In genomic region chr5:446864-447263, GRCh38 we compare ENCODE assay signal across 9 cellular contexts. TPM values are rescaled to one million over a fixed set of nuclear protein-coding genes. Genes with fewer than 3 reads are reported as not detected.
DNase-seq lines count a peak whose midpoint lies in the region; ATAC-seq, FAIRE-seq and TF ChIP-seq lines count a peak whose summit lies in the region.
"Had no signal": no experiment of that assay in that cellular context is flagged by ENCODE, and none has a peak within 500 bp of the region (broad histone marks: within the 10 kb centered on the region; RNA-seq: fewer than 3 reads in every experiment).

No MANE protein-coding gene starts in this region.

- intact Hi-C loops in IMR-90 (cut with micrococcal nuclease), result no loop called here
- intact Hi-C loops in endothelial cell of umbilical vein (cut with micrococcal nuclease), result no loop called here

- no peak overlapping the region for H4K5ac ChIP-seq in IMR-90 (ENCODE audit: low read depth, low read length)

- H2AFZ ChIP-seq in DND-41 (ENCODE audit: low read depth, low read length) (no peak overlapping the region), IMR-90 (replicated peaks; ENCODE audit: low read length, poor library complexity) (peak overlapping the region; percentile 33), endothelial cell of umbilical vein (ENCODE audit: low read depth, low read length) (no peak overlapping the region), neural progenitor cell (replicated peaks) (no peak overlapping the region)

- TF ChIP-seq RAD21 in IMR-90 (IDR thresholded peaks at IDR 0.05; ENCODE audit: low read length), result peak; percentile 38; the same call in 1 of the 2 replicates

- CTCF ChIA-PET in IMR-90 (lab: Yijun Ruan, JAX) (interaction anchor here (0.6 to 1.9 kb wide), 8 partner anchors 11 to 311 kb away, joined by 3 to 5 read pairs (median 4); no protein-coding TSS in a partner anchor), endothelial cell of umbilical vein (lab: Charles Lee) (interaction anchor here (0.7 to 3.7 kb wide), 41 partner anchors 8 to 1198 kb away, joined by 3 to 38 read pairs (median 4); partner anchors contain the start of genes AHRR, CCDC127, LRRC14B and SDHA)

- H2AK9ac ChIP-seq in IMR-90 (replicated peaks; ENCODE audit: low read depth, low read length, poor library complexity), result peak overlapping the region; percentile 61

- peaks cover 7% of the 10 kb centered on the region for H3K9me3 Mint-ChIP-seq in neural progenitor cell

- no peak overlapping the region for H2BK120ac ChIP-seq in IMR-90 (ENCODE audit: low read depth, low read length)

- FAIRE-seq in endothelial cell of umbilical vein (lab: Jason Lieb, UNC), result peak; percentile 57

- 0 out of 2 replicates have a peak overlapping the region, but pooled peaks have one; percentile 43 for H2AK5ac ChIP-seq in IMR-90 (ENCODE audit: low read depth, low read length)

- dilution Hi-C loops in IMR-90 (cut with HindIII; ENCODE audit: low sequenced_read_pairs, unreplicated experiment), result no loop called here
- dilution Hi-C loops in endothelial cell of umbilical vein (cut with MboI; ENCODE audit: extremely low pct_ligation_motif_present, low sequenced_read_pairs), result no loop called here

- H2BK20ac ChIP-seq in IMR-90 (ENCODE audit: low read depth, low read length), result no peak overlapping the region

- H3K79me1 ChIP-seq in IMR-90 (ENCODE audit: low read depth in 1 of 2, low read length in 2 of 2), result peaks cover 46 to 76% of the 10 kb centered on the region in 2 experiments

- TF ChIP-seq CTCF in DND-41 (IDR thresholded peaks at IDR 0.05; ENCODE audit: borderline replicate concordance, extremely low read depth, low read length, poor library complexity, severe bottlenecking), result peak; percentile 70
- TF ChIP-seq CTCF in IMR-90 (conservative IDR thresholded peaks at IDR 0.05; ENCODE audit: low read depth, low read length), result peak; percentile 52
- TF ChIP-seq CTCF in endothelial cell of umbilical vein (IDR thresholded peaks at IDR 0.05; ENCODE audit: extremely low read depth in 1 of 2, insufficient read depth in 1 of 2, low read depth in 1 of 2, low read length in 2 of 2), result peak; percentile 46 to 56
- peak; percentile 70 for TF ChIP-seq CTCF in neural progenitor cell (IDR thresholded peaks at IDR 0.05)

- H3K9me1 ChIP-seq in IMR-90 (ENCODE audit: insufficient read depth, low read length) (peaks cover 4% of the 10 kb centered on the region; the same call in 1 of the 2 replicates), endothelial cell of umbilical vein (replicated peaks; ENCODE audit: control insufficient read depth, extremely low read depth, insufficient read depth, low read length) (no peaks in the 10 kb centered on the region)

- no peaks in the 10 kb centered on the region for H3F3A ChIP-seq in neural progenitor cell (ENCODE audit: low read depth)

- no peaks in the 10 kb centered on the region for H3K27me3 ChIP-seq in DND-41 (ENCODE audit: insufficient read depth, low read length, poor library complexity)
- no peaks in the 10 kb centered on the region for H3K27me3 ChIP-seq in IMR-90 (ENCODE audit: control insufficient read depth, insufficient read depth, low read length)
- H3K27me3 ChIP-seq in endothelial cell of umbilical vein (ENCODE audit: control insufficient read depth in 2 of 2, insufficient read depth in 2 of 2, low read length in 2 of 2), result no peaks in the 10 kb centered on the region
- H3K27me3 ChIP-seq in neural progenitor cell, result no peaks in the 10 kb centered on the region
- H3K27me3 ChIP-seq: ovary had no signal

- no peak overlapping the region for H3K4me2 ChIP-seq in DND-41 (ENCODE audit: insufficient read depth, low read length)
- no peak overlapping the region for H3K4me2 ChIP-seq in IMR-90 (ENCODE audit: low read depth, low read length)
- no peak overlapping the region for H3K4me2 ChIP-seq in endothelial cell of umbilical vein (ENCODE audit: insufficient read depth, low read length)
- H3K4me2 ChIP-seq in neural progenitor cell, result no peak overlapping the region

- H4K91ac ChIP-seq in IMR-90 (ENCODE audit: insufficient read depth, low read depth, low read length), result no peak overlapping the region

- H3K9ac ChIP-seq in DND-41 (ENCODE audit: low read depth, low read length) (no peak overlapping the region), IMR-90 (ENCODE audit: low read depth, low read length) (no peak overlapping the region), endothelial cell of umbilical vein (replicated peaks; ENCODE audit: extremely low read depth, insufficient read depth, low read length) (no peak overlapping the region), neural progenitor cell (no peak overlapping the region)

- no TSS peak for BruUV-seq in IMR-90 (replicated peaks; lab: Mats Ljungman, UMichigan)
- BruUV-seq in endothelial cell of umbilical vein (replicated peaks; lab: Mats Ljungman, UMichigan), result no TSS peak

- DNase-seq in DND-41, result no peak
- DNase-seq in IMR-90, result peak; percentile 51
- peak; percentile 75 for DNase-seq in RKO (ENCODE audit: low spot score)
- DNase-seq in endothelial cell of umbilical vein (ENCODE audit: low read depth, low spot score), result peak; percentile 32
- DNase-seq in neural progenitor cell (ENCODE audit: low spot score), result peak; percentile 57
- DNase-seq in activated CD4-positive, alpha-beta T cell treated with anti-CD3 and anti-CD28 coated beads, Interleukin-2, amount 50 U/mL, for 1 hour, result no peak

- H3K9me3 ChIP-seq in DND-41 (ENCODE audit: insufficient read depth, low read length, severe bottlenecking) (peaks cover 8% of the 10 kb centered on the region), IMR-90 (ENCODE audit: control insufficient read depth, insufficient read depth, low read length) (peaks cover 5% of the 10 kb centered on the region), endothelial cell of umbilical vein (replicated peaks; ENCODE audit: control insufficient read depth, insufficient read depth, low read length) (no peaks in the 10 kb centered on the region), neural progenitor cell (ENCODE audit: low read depth) (peaks cover 12% of the 10 kb centered on the region)

- peaks cover 64% of the 10 kb centered on the region for H3K36me3 ChIP-seq in DND-41 (ENCODE audit: insufficient read depth, low read length)
- peaks cover 38% of the 10 kb centered on the region for H3K36me3 ChIP-seq in IMR-90 (ENCODE audit: control insufficient read depth, insufficient read depth, low read length)
- peaks cover 5 to 15% of the 10 kb centered on the region in 2 experiments for H3K36me3 ChIP-seq in endothelial cell of umbilical vein (ENCODE audit: control insufficient read depth in 2 of 2, extremely low read depth in 1 of 2, insufficient read depth in 2 of 2, low read length in 2 of 2)
- peaks cover 11% of the 10 kb centered on the region for H3K36me3 ChIP-seq in neural progenitor cell
- H3K36me3 ChIP-seq: ovary had no signal

- no peak for ATAC-seq in DND-41 (ENCODE audit: insufficient read depth, low read depth)
- 0 out of 2 replicates have a peak, but pooled peaks have one; percentile 27 for ATAC-seq in IMR-90 (ENCODE audit: low read depth)
- ATAC-seq in HG03520 (IDR thresholded peaks at IDR 0.05; ENCODE audit: unreplicated experiment), result no peak
- no peak for ATAC-seq in GM21367 (IDR thresholded peaks at IDR 0.05; ENCODE audit: unreplicated experiment)

- no peak overlapping the region; the same call in 1 of the 2 replicates for H3K23ac ChIP-seq in IMR-90 (ENCODE audit: low read depth, low read length)

- no peak overlapping the region for H2BK15ac ChIP-seq in IMR-90 (ENCODE audit: low read depth, low read length)

- peaks cover 30% of the 10 kb centered on the region for H3K4me1 ChIP-seq in DND-41 (ENCODE audit: insufficient read depth, low read length)
- peaks cover 12% of the 10 kb centered on the region for H3K4me1 ChIP-seq in IMR-90 (ENCODE audit: control insufficient read depth, insufficient read depth, low read length)
- H3K4me1 ChIP-seq in endothelial cell of umbilical vein (ENCODE audit: control insufficient read depth, extremely low read depth, insufficient read depth, low read length), result peaks cover 10% of the 10 kb centered on the region
- peaks cover 12% of the 10 kb centered on the region for H3K4me1 ChIP-seq in neural progenitor cell

- no peak overlapping the region for H3K56ac ChIP-seq in IMR-90 (ENCODE audit: extremely low read depth, insufficient read depth, low read length)

- H3K14ac ChIP-seq in IMR-90 (replicated peaks; ENCODE audit: low read depth, low read length), result no peak overlapping the region

- peaks cover 52% of the 10 kb centered on the region for H3K79me2 ChIP-seq in DND-41 (ENCODE audit: insufficient read depth, low read length)
- peaks cover 12% of the 10 kb centered on the region for H3K79me2 ChIP-seq in endothelial cell of umbilical vein (ENCODE audit: control insufficient read depth, insufficient read depth, low read length)
- H3K79me2 ChIP-seq in neural progenitor cell (ENCODE audit: low read depth), result peaks cover 20% of the 10 kb centered on the region

- 67% methylated on average over 2 of the region's 7 CpGs; no CpG with 5 or more reads in 1 of the 2 experiments for WGBS in IMR-90 (ENCODE audit: extremely low coverage in 2 of 2, insufficient read length in 1 of 2), 2 experiments

- H2BK5ac ChIP-seq in IMR-90 (ENCODE audit: low read depth, low read length, poor library complexity, severe bottlenecking), result no peak overlapping the region

- in situ Hi-C loops in IMR-90 (cut with MboI; ENCODE audit: low sequenced_read_pairs), result no loop called here

- no peak overlapping the region for H3K4me3 Mint-ChIP-seq in neural progenitor cell

- no peak overlapping the region for H3K18ac ChIP-seq in IMR-90 (ENCODE audit: low read depth, low read length)

- peaks cover 45% of the 10 kb centered on the region for H3K36me3 Mint-ChIP-seq in neural progenitor cell

- H3K4me1 Mint-ChIP-seq in neural progenitor cell, result peaks cover 17% of the 10 kb centered on the region

- H3K4me3 ChIP-seq in DND-41 (ENCODE audit: low read depth in 1 of 2, low read length in 2 of 2) (no peak overlapping the region), IMR-90 (ENCODE audit: insufficient read depth, low read depth, low read length) (no peak overlapping the region), endothelial cell of umbilical vein (replicated peaks in 1 of 3; ENCODE audit: insufficient read depth in 1 of 3, low read depth in 1 of 3, low read length in 3 of 3) (no peak overlapping the region), neural progenitor cell (no peak overlapping the region)
- H3K4me3 ChIP-seq: ovary had no signal

- peaks cover 20% of the 10 kb centered on the region for H4K20me1 ChIP-seq in DND-41 (ENCODE audit: insufficient read depth, low read length)
- 0 out of 2 replicates have a peak, but pooled peaks cover 14% of the 10 kb centered on the region for H4K20me1 ChIP-seq in IMR-90 (ENCODE audit: insufficient read depth, low read length)
- no peaks in the 10 kb centered on the region for H4K20me1 ChIP-seq in endothelial cell of umbilical vein (replicated peaks; ENCODE audit: control insufficient read depth, extremely low read depth, insufficient read depth, low read length)
- no peaks in the 10 kb centered on the region for H4K20me1 ChIP-seq in neural progenitor cell (ENCODE audit: low read depth)

- H3K4ac ChIP-seq in IMR-90 (ENCODE audit: low read depth, low read length), result no peak overlapping the region

- H3K27ac Mint-ChIP-seq in neural progenitor cell, result no peak overlapping the region

- no peak overlapping the region for H3K27ac ChIP-seq in DND-41 (ENCODE audit: low read length)
- H3K27ac ChIP-seq in IMR-90 (ENCODE audit: insufficient read depth, low read length), result no peak overlapping the region
- no peak overlapping the region for H3K27ac ChIP-seq in endothelial cell of umbilical vein (ENCODE audit: insufficient read depth, low read depth, low read length)
- no peak overlapping the region for H3K27ac ChIP-seq in neural progenitor cell
- H3K27ac ChIP-seq: ovary had no signal

- H3K27me3 Mint-ChIP-seq in neural progenitor cell (ENCODE audit: insufficient read depth, low read depth), result peaks cover 4% of the 10 kb centered on the region

- TF ChIP-seq POLR2A in IMR-90 (IDR thresholded peaks at IDR 0.05; ENCODE audit: low read depth, low read length) (no peak), endothelial cell of umbilical vein (IDR thresholded peaks at IDR 0.05; ENCODE audit: low read depth, low read length) (no peak)

- POLR2A ChIA-PET in IMR-90 (lab: Charles Lee; ENCODE audit: unreplicated experiment), result no interaction called here
- POLR2A ChIA-PET in endothelial cell of umbilical vein (lab: Charles Lee), result no interaction called here

- no peak overlapping the region for H4K8ac ChIP-seq in IMR-90 (ENCODE audit: low read depth in 2 of 2, low read length in 2 of 2)

RNA-seq across cellular contexts. Expression of gene EXOC3, which starts 3.9 kb away (rescaled TPM):
- 47.5 and 50.8 TPM in 2 replicates for total RNA-seq in IMR-90 (2012; rRNA removed)
- 34.0 and 35.1 TPM in 2 replicates for polyA plus RNA-seq in IMR-90 (2012; rRNA removed)
- 15.1 and 18.7 TPM in 2 replicates for polyA plus RNA-seq in IMR-90 (2012; cell fraction: cytosol; rRNA removed)
- polyA plus RNA-seq in IMR-90 (2012; cell fraction: nucleus; rRNA removed; ENCODE audit: low replicate concordance), result 108 and 144 TPM in 2 replicates
- total RNA-seq in endothelial cell of umbilical vein, result 52.9 and 55.4 TPM in 2 replicates
- polyA plus RNA-seq in endothelial cell of umbilical vein, result 26.4 and 27.2 TPM in 2 replicates
- 22.0 and 22.7 TPM in 2 replicates for polyA plus RNA-seq in endothelial cell of umbilical vein (2011; cell fraction: cytosol; rRNA removed)
- 79.9 and 81.6 TPM in 2 replicates for polyA plus RNA-seq in endothelial cell of umbilical vein (2011; cell fraction: nucleus; rRNA removed)
- 32.2 and 34.4 TPM in 2 replicates for polyA plus RNA-seq in endothelial cell of umbilical vein (2012)
- polyA minus RNA-seq in endothelial cell of umbilical vein, result 24.8 and 29.0 TPM in 2 replicates
- polyA minus RNA-seq in endothelial cell of umbilical vein (2011; cell fraction: cytosol; rRNA and poly(A)+ RNA removed), result 26.3 TPM
- 19.5 and 26.5 TPM in 2 replicates for polyA minus RNA-seq in endothelial cell of umbilical vein (2011; cell fraction: nucleus; rRNA and poly(A)+ RNA removed)
- 19.2 and 37.6 TPM in 2 replicates for total RNA-seq in neural progenitor cell (ENCODE audit: low replicate concordance)

Comparison
In these comparisons a context has a peak if more than half of its experiments do, and no peak if none do; other contexts are left out.
1. DNase-seq: peak in IMR-90 (single experiment), RKO (single experiment), endothelial cell of umbilical vein (single experiment) and neural progenitor cell (single experiment); none in DND-41 (single experiment) and activated CD4-positive, alpha-beta T cell treated with anti-CD3 and anti-CD28 coated beads, Interleukin-2, amount 50 U/mL, for 1 hour (single experiment).
2. Peak in every context shown above with its lines, with median percentiles within 50 percentile points of each other: CTCF ChIP-seq.